Comparison of ENCODE assay signal across 1 cellular context in the genomic region with DNA sequence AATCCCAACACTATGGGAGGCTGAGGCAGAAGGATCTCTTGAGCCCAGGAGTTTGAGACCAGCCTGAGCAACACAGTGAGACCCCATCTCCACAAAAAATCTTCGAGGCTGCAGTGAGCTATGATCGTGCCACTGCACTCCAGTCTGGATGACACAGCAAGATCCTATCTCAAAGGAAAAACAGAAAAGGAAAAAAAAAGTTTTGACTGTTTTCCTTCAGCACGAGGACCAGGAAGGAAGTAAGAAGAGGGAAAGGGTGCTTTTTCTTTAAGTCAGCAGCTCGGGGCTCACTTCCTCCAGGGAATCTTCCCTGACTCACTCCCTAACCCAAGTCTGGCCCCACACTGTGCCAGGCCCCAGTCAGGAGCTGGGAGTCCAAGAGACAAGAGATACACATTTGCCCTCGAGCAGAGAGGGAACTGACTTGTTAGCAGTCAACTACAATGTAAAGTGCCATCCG.
TF ChIP-seq lines count a peak whose summit lies in the region.

No MANE protein-coding gene starts in this region.

TF ChIP-seq in GM23338, 12 proteins besides CTCF, POLR2A, EP300 and RAD21 (continued from another document):
- TF ChIP-seq, protein P1, sequence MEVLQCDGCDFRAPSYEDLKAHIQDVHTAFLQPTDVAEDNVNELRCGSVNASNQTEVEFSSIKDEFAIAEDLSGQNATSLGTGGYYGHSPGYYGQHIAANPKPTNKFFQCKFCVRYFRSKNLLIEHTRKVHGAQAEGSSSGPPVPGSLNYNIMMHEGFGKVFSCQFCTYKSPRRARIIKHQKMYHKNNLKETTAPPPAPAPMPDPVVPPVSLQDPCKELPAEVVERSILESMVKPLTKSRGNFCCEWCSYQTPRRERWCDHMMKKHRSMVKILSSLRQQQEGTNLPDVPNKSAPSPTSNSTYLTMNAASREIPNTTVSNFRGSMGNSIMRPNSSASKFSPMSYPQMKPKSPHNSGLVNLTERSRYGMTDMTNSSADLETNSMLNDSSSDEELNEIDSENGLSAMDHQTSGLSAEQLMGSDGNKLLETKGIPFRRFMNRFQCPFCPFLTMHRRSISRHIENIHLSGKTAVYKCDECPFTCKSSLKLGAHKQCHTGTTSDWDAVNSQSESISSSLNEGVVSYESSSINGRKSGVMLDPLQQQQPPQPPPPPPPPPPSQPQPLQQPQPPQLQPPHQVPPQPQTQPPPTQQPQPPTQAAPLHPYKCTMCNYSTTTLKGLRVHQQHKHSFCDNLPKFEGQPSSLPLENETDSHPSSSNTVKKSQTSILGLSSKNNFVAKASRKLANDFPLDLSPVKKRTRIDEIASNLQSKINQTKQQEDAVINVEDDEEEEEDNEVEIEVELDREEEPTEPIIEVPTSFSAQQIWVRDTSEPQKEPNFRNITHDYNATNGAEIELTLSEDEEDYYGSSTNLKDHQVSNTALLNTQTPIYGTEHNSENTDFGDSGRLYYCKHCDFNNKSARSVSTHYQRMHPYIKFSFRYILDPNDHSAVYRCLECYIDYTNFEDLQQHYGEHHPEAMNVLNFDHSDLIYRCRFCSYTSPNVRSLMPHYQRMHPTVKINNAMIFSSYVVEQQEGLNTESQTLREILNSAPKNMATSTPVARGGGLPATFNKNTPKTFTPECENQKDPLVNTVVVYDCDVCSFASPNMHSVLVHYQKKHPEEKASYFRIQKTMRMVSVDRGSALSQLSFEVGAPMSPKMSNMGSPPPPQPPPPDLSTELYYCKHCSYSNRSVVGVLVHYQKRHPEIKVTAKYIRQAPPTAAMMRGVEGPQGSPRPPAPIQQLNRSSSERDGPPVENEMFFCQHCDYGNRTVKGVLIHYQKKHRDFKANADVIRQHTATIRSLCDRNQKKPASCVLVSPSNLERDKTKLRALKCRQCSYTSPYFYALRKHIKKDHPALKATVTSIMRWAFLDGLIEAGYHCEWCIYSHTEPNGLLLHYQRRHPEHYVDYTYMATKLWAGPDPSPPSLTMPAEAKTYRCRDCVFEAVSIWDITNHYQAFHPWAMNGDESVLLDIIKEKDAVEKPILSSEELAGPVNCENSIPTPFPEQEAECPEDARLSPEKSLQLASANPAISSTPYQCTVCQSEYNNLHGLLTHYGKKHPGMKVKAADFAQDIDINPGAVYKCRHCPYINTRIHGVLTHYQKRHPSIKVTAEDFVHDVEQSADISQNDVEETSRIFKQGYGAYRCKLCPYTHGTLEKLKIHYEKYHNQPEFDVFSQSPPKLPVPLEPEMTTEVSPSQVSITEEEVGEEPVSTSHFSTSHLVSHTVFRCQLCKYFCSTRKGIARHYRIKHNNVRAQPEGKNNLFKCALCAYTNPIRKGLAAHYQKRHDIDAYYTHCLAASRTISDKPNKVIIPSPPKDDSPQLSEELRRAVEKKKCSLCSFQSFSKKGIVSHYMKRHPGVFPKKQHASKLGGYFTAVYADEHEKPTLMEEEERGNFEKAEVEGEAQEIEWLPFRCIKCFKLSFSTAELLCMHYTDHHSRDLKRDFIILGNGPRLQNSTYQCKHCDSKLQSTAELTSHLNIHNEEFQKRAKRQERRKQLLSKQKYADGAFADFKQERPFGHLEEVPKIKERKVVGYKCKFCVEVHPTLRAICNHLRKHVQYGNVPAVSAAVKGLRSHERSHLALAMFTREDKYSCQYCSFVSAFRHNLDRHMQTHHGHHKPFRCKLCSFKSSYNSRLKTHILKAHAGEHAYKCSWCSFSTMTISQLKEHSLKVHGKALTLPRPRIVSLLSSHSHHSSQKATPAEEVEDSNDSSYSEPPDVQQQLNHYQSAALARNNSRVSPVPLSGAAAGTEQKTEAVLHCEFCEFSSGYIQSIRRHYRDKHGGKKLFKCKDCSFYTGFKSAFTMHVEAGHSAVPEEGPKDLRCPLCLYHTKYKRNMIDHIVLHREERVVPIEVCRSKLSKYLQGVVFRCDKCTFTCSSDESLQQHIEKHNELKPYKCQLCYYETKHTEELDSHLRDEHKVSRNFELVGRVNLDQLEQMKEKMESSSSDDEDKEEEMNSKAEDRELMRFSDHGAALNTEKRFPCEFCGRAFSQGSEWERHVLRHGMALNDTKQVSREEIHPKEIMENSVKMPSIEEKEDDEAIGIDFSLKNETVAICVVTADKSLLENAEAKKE (CRISPR knock-in tag; IDR thresholded peaks at IDR 0.05) = no peak
- TF ChIP-seq POLR2AphosphoS5 (IDR thresholded peaks at IDR 0.05; ENCODE audit: low read depth) (no peak), CREB1 (CRISPR knock-in tag; IDR thresholded peaks at IDR 0.05; ENCODE audit: low read depth) (no peak)
